Comparison of ENCODE assay signal across 23 cellular contexts in the genomic region with DNA sequence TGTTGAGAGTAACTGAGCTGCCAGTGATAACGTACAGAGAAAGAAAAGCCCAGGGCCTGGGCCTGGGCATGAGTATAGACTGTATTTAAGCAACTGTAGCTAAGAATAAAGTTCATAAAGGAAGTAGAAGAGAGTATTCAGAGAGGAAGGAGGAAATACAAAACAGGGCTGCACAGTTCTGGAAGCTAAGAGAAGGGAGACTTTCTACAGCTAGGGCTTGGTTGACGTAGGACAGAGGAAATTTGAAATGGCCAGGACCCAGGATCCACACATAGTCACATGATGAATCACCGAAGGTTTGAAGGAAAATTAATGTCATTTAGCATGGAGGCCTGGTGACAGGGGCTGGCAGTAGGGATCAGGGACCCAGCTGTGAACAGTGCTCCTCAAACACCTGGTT.
DNase-seq lines count a peak whose midpoint lies in the region; ATAC-seq and TF ChIP-seq lines count a peak whose summit lies in the region.
"Had no signal": no experiment of that assay in that cellular context is flagged by ENCODE, and none has a peak within 500 bp of the region (broad histone marks: within the 10 kb centered on the region; RNA-seq: fewer than 3 reads in every experiment).

No MANE protein-coding gene starts in this region.

- 75% methylated on average over 3 of the region's 3 CpGs for WGBS in smooth muscle cell (ENCODE audit: low lambda C conversion rate)

- H2AFZ ChIP-seq in PC-3 (ENCODE audit: low read length) (peak overlapping the region; percentile 34; the same call in 1 of the 2 replicates), smooth muscle cell (ENCODE audit: low read depth) (peak overlapping the region; percentile 77)
- H2AFZ ChIP-seq: hepatocyte had no signal

- H3K27me3 ChIP-seq in PC-3 (ENCODE audit: low read length) (no peaks in the 10 kb centered on the region), smooth muscle cell (ENCODE audit: low read depth) (no peaks in the 10 kb centered on the region), Peyer's patch (no peaks in the 10 kb centered on the region)
- H3K27me3 ChIP-seq: BLaER1, hepatocyte had no signal

- peak; percentile 7 to 36 for DNase-seq in NOMO-1 (lab: John Stamatoyannopoulos, UW; ENCODE audit: unreplicated experiment in 2 of 2)
- no peak for DNase-seq in NOMO-1 treated with dmso at 0.1 percent for 144 hours (lab: John Stamatoyannopoulos, UW; ENCODE audit: unreplicated experiment)
- DNase-seq in PC-3, result peak; percentile 38
- DNase-seq in fibroblast of peridontal ligament (ENCODE audit: extremely low read depth), result peak; percentile 17
- no peak for DNase-seq in smooth muscle cell (lab: John Stamatoyannopoulos, UW; ENCODE audit: unreplicated experiment)
- no peak for DNase-seq in hippocampal formation (lab: John Stamatoyannopoulos, UW)
- no peak for DNase-seq in Peyer's patch
- DNase-seq in NCI-H187 treated with DMSO at 0.1 percent for 48 hours (lab: John Stamatoyannopoulos, UW), result no peak
- DNase-seq: 8988T; activated CD4-positive, alpha-beta memory T cell treated with anti-CD3 and anti-CD28 coated beads for 36 hours; cerebellar nuclear complex; effector memory CD4-positive, alpha-beta T cell; KG1; NCI-H1092 treated with DMSO at 0.1 percent for 48 hours; NCI-H2107; NCI-H524; posterior cingulate gyrus; SIG-M5; stimulated activated CD4-positive, alpha-beta T cell treated with anti-CD3 and anti-CD28 coated beads, Interleukin-2, amount 100 ng/mL, for 48 hours; stimulated activated naive CD8-positive, alpha-beta T cell treated with anti-CD3 and anti-CD28 coated beads, Interleukin-15, amount 100 ng/mL, for 72 hours had no signal

- TF ChIP-seq POLR2A in Peyer's patch (IDR thresholded peaks at IDR 0.05), result no peak

- H3K9me2 ChIP-seq in PC-3 (replicated peaks; ENCODE audit: low read length), result no peaks in the 10 kb centered on the region

- no peak overlapping the region for H3K9ac ChIP-seq in PC-3 (ENCODE audit: low read length)
- no peak overlapping the region for H3K9ac ChIP-seq in smooth muscle cell (ENCODE audit: low read depth)
- H3K9ac ChIP-seq: BLaER1 had no signal

- BruUV-seq in PC-3 (replicated peaks; lab: Mats Ljungman, UMichigan), result no TSS peak

- H3K9me3 ChIP-seq in PC-3 (ENCODE audit: low read length), result no peaks in the 10 kb centered on the region
- no peaks in the 10 kb centered on the region for H3K9me3 ChIP-seq in smooth muscle cell (replicated peaks; ENCODE audit: low read depth)
- no peaks in the 10 kb centered on the region for H3K9me3 ChIP-seq in Peyer's patch
- H3K9me3 ChIP-seq: BLaER1 had no signal

- peaks cover 22% of the 10 kb centered on the region for H3K4me1 ChIP-seq in PC-3 (ENCODE audit: insufficient read depth, low read length)
- H3K4me1 ChIP-seq in smooth muscle cell (ENCODE audit: low read depth), result no peaks in the 10 kb centered on the region
- H3K4me1 ChIP-seq in Peyer's patch, result no peaks in the 10 kb centered on the region
- H3K4me1 ChIP-seq: BLaER1 had no signal

- H4K20me1 ChIP-seq in PC-3 (ENCODE audit: low read length), result no peaks in the 10 kb centered on the region
- H4K20me1 ChIP-seq in smooth muscle cell (ENCODE audit: low read depth), result no peaks in the 10 kb centered on the region
- H4K20me1 ChIP-seq: BLaER1 had no signal

- TF ChIP-seq CTCF in PC-3 (conservative IDR thresholded peaks at IDR 0.05; ENCODE audit: low read depth, low read length) (no peak), smooth muscle cell (IDR thresholded peaks at IDR 0.05; ENCODE audit: borderline replicate concordance, insufficient read depth, poor library complexity, severe bottlenecking) (no peak), Peyer's patch (IDR thresholded peaks at IDR 0.05) (no peak)

- H3K4me3 ChIP-seq in PC-3 (ENCODE audit: low read length), result no peak overlapping the region
- no peak overlapping the region for H3K4me3 ChIP-seq in smooth muscle cell
- no peak overlapping the region for H3K4me3 ChIP-seq in Peyer's patch
- H3K4me3 ChIP-seq: BLaER1, hepatocyte had no signal

- no peaks in the 10 kb centered on the region for H3F3A ChIP-seq in PC-3 (ENCODE audit: low read length, unreplicated experiment)
- no peaks in the 10 kb centered on the region for H3F3A ChIP-seq in smooth muscle cell (ENCODE audit: low read depth)

- no peaks in the 10 kb centered on the region for H3K36me3 ChIP-seq in PC-3 (ENCODE audit: low read depth, low read length)
- no peaks in the 10 kb centered on the region for H3K36me3 ChIP-seq in smooth muscle cell (ENCODE audit: low read depth)
- no peaks in the 10 kb centered on the region for H3K36me3 ChIP-seq in Peyer's patch
- H3K36me3 ChIP-seq: BLaER1 had no signal

- H3K27ac ChIP-seq in PC-3 (ENCODE audit: low read length), result no peak overlapping the region
- H3K27ac ChIP-seq in smooth muscle cell (ENCODE audit: low read depth), result no peak overlapping the region
- no peak overlapping the region for H3K27ac ChIP-seq in Peyer's patch
- H3K27ac ChIP-seq: BLaER1, hepatocyte had no signal

- H3K79me2 ChIP-seq in PC-3 (ENCODE audit: low read length) (no peaks in the 10 kb centered on the region), smooth muscle cell (ENCODE audit: low read depth) (no peaks in the 10 kb centered on the region)
- H3K79me2 ChIP-seq: hepatocyte had no signal

- ATAC-seq in PC-3, result peak; percentile 38; the same call in 1 of the 2 replicates
- ATAC-seq: natural killer cell treated with Interleukin-12 subunit alpha and Interleukin-12 subunit beta and Interleukin-15 and Interleukin-18, amount 100 ng/mL, for 72 hours; stimulated activated naive CD8-positive, alpha-beta T cell treated with anti-CD3 and anti-CD28 coated beads, Interleukin-15, amount 100 ng/mL, for 72 hours had no signal

- H3K4me2 ChIP-seq in PC-3 (ENCODE audit: low read length) (no peak overlapping the region), smooth muscle cell (no peak overlapping the region)
- H3K4me2 ChIP-seq: BLaER1, hepatocyte had no signal

- CTCF ChIA-PET in PC-3 (lab: Charles Lee), result no interaction called here

- POLR2A ChIA-PET in PC-3 (lab: Charles Lee; ENCODE audit: unreplicated experiment), result no interaction called here

- intact Hi-C loops in PC-3 (cut with micrococcal nuclease), result no loop called here

Comparison
In these comparisons a context has a peak if more than half of its experiments do, and no peak if none do; other contexts are left out.
1. DNase-seq: peak in NOMO-1 (2 of 2), PC-3 (single experiment) and fibroblast of peridontal ligament (single experiment); none in NOMO-1 treated with dmso at 0.1 percent for 144 hours (single experiment), smooth muscle cell (single experiment), hippocampal formation (0 of 2), Peyer's patch (0 of 3) and NCI-H187 treated with DMSO at 0.1 percent for 48 hours (single experiment).